22 cellular contexts compared by ENCODE assay signal in the genomic region with DNA sequence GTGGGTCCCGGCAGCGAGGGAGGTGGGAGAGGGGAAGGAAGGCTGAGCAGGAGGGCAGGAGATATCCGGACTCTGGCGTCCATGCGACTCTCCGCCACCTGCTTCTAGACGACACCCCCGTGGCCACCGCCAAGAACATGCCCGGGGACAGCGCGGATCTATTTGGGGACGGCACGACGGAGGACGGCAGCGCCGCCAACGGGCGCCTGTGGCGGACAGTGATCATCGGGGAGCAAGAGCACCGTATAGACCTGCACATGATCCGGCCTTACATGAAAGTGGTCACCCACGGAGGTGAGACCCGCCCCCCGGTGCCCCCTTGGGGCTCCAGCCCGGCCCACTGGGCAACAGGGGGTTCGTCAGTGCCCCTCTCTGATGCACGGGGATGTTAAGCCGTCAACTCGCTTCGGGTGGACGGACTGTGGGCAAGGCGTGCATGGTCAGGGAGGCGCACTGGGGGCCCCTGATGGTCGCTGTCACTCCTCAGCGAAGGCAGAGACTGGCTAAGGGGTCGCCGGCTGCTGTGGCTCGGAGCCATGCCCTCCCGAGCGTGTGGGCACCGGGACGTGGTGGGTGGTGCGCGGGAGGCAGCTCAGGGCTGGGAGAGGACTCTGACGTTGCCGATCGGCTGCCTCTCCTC. TPM values are rescaled to one million over a fixed set of nuclear protein-coding genes. Genes with fewer than 3 reads are reported as not detected.
DNase-seq lines count a peak whose midpoint lies in the region; ATAC-seq and TF ChIP-seq lines count a peak whose summit lies in the region.
"Had no signal": no experiment of that assay in that cellular context is flagged by ENCODE, and none has a peak within 500 bp of the region (broad histone marks: within the 10 kb centered on the region; RNA-seq: fewer than 3 reads in every experiment).

No MANE protein-coding gene starts in this region.

- H4K20me1 ChIP-seq in osteoblast (ENCODE audit: insufficient read depth, low read length), result no peaks in the 10 kb centered on the region

- H3K27ac ChIP-seq in angular gyrus (ENCODE audit: low read depth, low read length) (peak overlapping the region; percentile 20), mesendoderm (ENCODE audit: low read depth, low read length) (no peak overlapping the region), osteoblast (ENCODE audit: low read depth, low read length) (no peak overlapping the region), gastrocnemius medialis (no peak overlapping the region)
- H3K27ac ChIP-seq: 22Rv1, C4-2B had no signal

- no peak overlapping the region for H3K4ac ChIP-seq in mesendoderm (ENCODE audit: low read depth, low read length)

- CTCF ChIA-PET in WTC11 (lab: Charles Lee), result no interaction called here

- H3K18ac ChIP-seq in mesendoderm (ENCODE audit: low read length), result no peak overlapping the region

- H3K27ac Mint-ChIP-seq in WTC11, result no peak overlapping the region
- H3K27ac Mint-ChIP-seq: CD4-positive, CD25-positive, alpha-beta regulatory T cell; CD8-positive, alpha-beta T cell; GM23338; HFFc6 had no signal

- no peaks in the 10 kb centered on the region for H3K27me3 Mint-ChIP-seq in WTC11 (ENCODE audit: low read depth)

- H3K4me2 ChIP-seq in mesendoderm (ENCODE audit: low read length) (no peak overlapping the region), osteoblast (ENCODE audit: insufficient read depth, low read length) (no peak overlapping the region)
- H3K4me2 ChIP-seq: GM23338 had no signal

- ATAC-seq in gastrocnemius medialis (no peak), WTC11 (no peak), HG02970 (IDR thresholded peaks at IDR 0.05; ENCODE audit: low FRiP score, unreplicated experiment) (no peak)
- ATAC-seq: CD8-positive, alpha-beta T cell; GM23338 had no signal

- POLR2A ChIA-PET in WTC11 (lab: Charles Lee), result no interaction called here

- H3K27me3 ChIP-seq in mesendoderm (ENCODE audit: insufficient read depth, low read length, poor library complexity), result no peaks in the 10 kb centered on the region
- H3K27me3 ChIP-seq in osteoblast (ENCODE audit: insufficient read depth, low read length), result no peaks in the 10 kb centered on the region
- no peaks in the 10 kb centered on the region for H3K27me3 ChIP-seq in gastrocnemius medialis

- no CpG with 5 or more reads among the region's 50 CpGs for WGBS in mesendoderm (ENCODE audit: extremely low coverage, insufficient coverage, low lambda C conversion rate)

- no peaks in the 10 kb centered on the region for H3K79me2 ChIP-seq in mesendoderm (ENCODE audit: control insufficient read depth, insufficient read depth, low read length)
- H3K79me2 ChIP-seq in osteoblast (ENCODE audit: insufficient read depth, low read length), result no peaks in the 10 kb centered on the region

- H3K4me1 ChIP-seq in mesendoderm (ENCODE audit: control insufficient read depth, low read depth, low read length) (no peaks in the 10 kb centered on the region), osteoblast (ENCODE audit: insufficient read depth, low read length) (no peaks in the 10 kb centered on the region), gastrocnemius medialis (no peaks in the 10 kb centered on the region)
- H3K4me1 ChIP-seq: Caco-2, HAP-1 had no signal

- no peak overlapping the region for H3K56ac ChIP-seq in mesendoderm (ENCODE audit: low read length)

- no peaks in the 10 kb centered on the region for H3K4me1 Mint-ChIP-seq in WTC11
- H3K4me1 Mint-ChIP-seq: CD4-positive, CD25-positive, alpha-beta regulatory T cell; GM23338 had no signal

- H3K9ac ChIP-seq in mesendoderm (ENCODE audit: low read length), result no peak overlapping the region

- H3K36me3 Mint-ChIP-seq in WTC11, result peaks cover 32% of the 10 kb centered on the region
- H3K36me3 Mint-ChIP-seq: CD4-positive, CD25-positive, alpha-beta regulatory T cell; CD8-positive, alpha-beta T cell had no signal

- H2BK120ac ChIP-seq in mesendoderm (ENCODE audit: low read depth, low read length), result no peak overlapping the region

- no peaks in the 10 kb centered on the region for H3K36me3 ChIP-seq in mesendoderm (ENCODE audit: control insufficient read depth, insufficient read depth, low read length)
- no peaks in the 10 kb centered on the region for H3K36me3 ChIP-seq in osteoblast (ENCODE audit: insufficient read depth, low read length)
- H3K36me3 ChIP-seq in gastrocnemius medialis, result no peaks in the 10 kb centered on the region
- H3K36me3 ChIP-seq: HAP-1 had no signal

- no peaks in the 10 kb centered on the region for H3K79me1 ChIP-seq in mesendoderm (ENCODE audit: low read length)

- no peak overlapping the region for H4K5ac ChIP-seq in mesendoderm (ENCODE audit: low read length)

- no peak overlapping the region for H3K4me3 Mint-ChIP-seq in WTC11
- H3K4me3 Mint-ChIP-seq: CD4-positive, CD25-positive, alpha-beta regulatory T cell; CD8-positive, alpha-beta T cell; GM23338; HFFc6 had no signal

- H4K8ac ChIP-seq in mesendoderm (ENCODE audit: low read depth, low read length), result no peak overlapping the region

- peak overlapping the region; percentile 89 for H3K23ac ChIP-seq in mesendoderm (ENCODE audit: low read length)

- no peak for TF ChIP-seq POLR2A in gastrocnemius medialis (IDR thresholded peaks at IDR 0.05)

- H3K9me3 Mint-ChIP-seq in WTC11, result peaks cover 14% of the 10 kb centered on the region

- no peak overlapping the region for H2BK15ac ChIP-seq in mesendoderm (replicated peaks; ENCODE audit: low read depth)

- no peak overlapping the region for H2BK5ac ChIP-seq in mesendoderm (ENCODE audit: low read length)

- peaks cover 2% of the 10 kb centered on the region for H3K9me3 ChIP-seq in osteoblast (ENCODE audit: low read depth, low read length)
- no peaks in the 10 kb centered on the region for H3K9me3 ChIP-seq in gastrocnemius medialis

- intact Hi-C loops in gastrocnemius medialis (cut with DNase I; ENCODE audit: low total_unique reads), result no loop called here

- DNase-seq in DMS53 (lab: John Stamatoyannopoulos, UW), result peak; percentile 20
- DNase-seq in DMS53 treated with DMSO at 0.1 percent for 48 hours (lab: John Stamatoyannopoulos, UW; ENCODE audit: unreplicated experiment), result no peak
- DNase-seq in mesendoderm, result no peak
- peak; percentile 31 for DNase-seq in osteoblast (ENCODE audit: insufficient read length, low spot score, missing footprints)
- no peak for DNase-seq in gastrocnemius medialis
- no peak for DNase-seq in WTC11 (ENCODE audit: low spot score)
- DNase-seq: Caco-2; CD4-positive, CD25-positive, alpha-beta regulatory T cell; CD8-positive, alpha-beta T cell; DMS153; DMS79 treated with DMSO at 0.1 percent for 48 hours; GF-D8; HFFc6 had no signal

- in situ Hi-C loops in gastrocnemius medialis (cut with MboI; ENCODE audit: low sequenced_read_pairs in 4 of 4), result no loop called here

- no peak overlapping the region for H2AFZ ChIP-seq in osteoblast (ENCODE audit: low read length)
- H2AFZ ChIP-seq: GM23338 had no signal

- H2AK5ac ChIP-seq in mesendoderm (ENCODE audit: low read length), result no peak overlapping the region

- H3K4me3 ChIP-seq in mesendoderm (ENCODE audit: low read length), result no peak overlapping the region
- no peak overlapping the region for H3K4me3 ChIP-seq in osteoblast (ENCODE audit: insufficient read depth, low read length)
- H3K4me3 ChIP-seq in gastrocnemius medialis, result no peak overlapping the region
- H3K4me3 ChIP-seq: GM23338, HAP-1 had no signal

- TF ChIP-seq CTCF in osteoblast (IDR thresholded peaks at IDR 0.05; ENCODE audit: extremely low read depth, low read depth, low read length) (no peak), gastrocnemius medialis (IDR thresholded peaks at IDR 0.05 in 4 of 5, conservative IDR thresholded peaks at IDR 0.05 in 1 of 5) (no peak), WTC11 (IDR thresholded peaks at IDR 0.05) (no peak)

TF ChIP-seq in WTC11, 78 proteins besides CTCF, POLR2A, EP300 and RAD21 (continues in another document):
- TF ChIP-seq, protein P1, sequence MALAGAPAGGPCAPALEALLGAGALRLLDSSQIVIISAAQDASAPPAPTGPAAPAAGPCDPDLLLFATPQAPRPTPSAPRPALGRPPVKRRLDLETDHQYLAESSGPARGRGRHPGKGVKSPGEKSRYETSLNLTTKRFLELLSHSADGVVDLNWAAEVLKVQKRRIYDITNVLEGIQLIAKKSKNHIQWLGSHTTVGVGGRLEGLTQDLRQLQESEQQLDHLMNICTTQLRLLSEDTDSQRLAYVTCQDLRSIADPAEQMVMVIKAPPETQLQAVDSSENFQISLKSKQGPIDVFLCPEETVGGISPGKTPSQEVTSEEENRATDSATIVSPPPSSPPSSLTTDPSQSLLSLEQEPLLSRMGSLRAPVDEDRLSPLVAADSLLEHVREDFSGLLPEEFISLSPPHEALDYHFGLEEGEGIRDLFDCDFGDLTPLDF (CRISPR knock-in tag; IDR thresholded peaks at IDR 0.05), result no peak
- no peak for TF ChIP-seq ZNF219 (CRISPR knock-in tag; IDR thresholded peaks at IDR 0.05; ENCODE audit: borderline replicate concordance)
- no peak for TF ChIP-seq GTF2I (CRISPR knock-in tag; conservative IDR thresholded peaks at IDR 0.05)
- TF ChIP-seq NR2C2 (CRISPR knock-in tag; IDR thresholded peaks at IDR 0.05), result no peak
- TF ChIP-seq MYBL2 (CRISPR knock-in tag; IDR thresholded peaks at IDR 0.05), result no peak
- TF ChIP-seq ZNF416 (CRISPR knock-in tag; IDR thresholded peaks at IDR 0.05), result no peak
- no peak for TF ChIP-seq GRHL2 (CRISPR knock-in tag; IDR thresholded peaks at IDR 0.05; ENCODE audit: insufficient replicate concordance, severe bottlenecking)
- no peak for TF ChIP-seq ZNF232 (CRISPR knock-in tag; IDR thresholded peaks at IDR 0.05)
- TF ChIP-seq TEAD4 (CRISPR knock-in tag; IDR thresholded peaks at IDR 0.05), result no peak
- TF ChIP-seq OVOL2 (CRISPR knock-in tag; IDR thresholded peaks at IDR 0.05; ENCODE audit: borderline replicate concordance), result no peak
- no peak for TF ChIP-seq TCF7 (CRISPR knock-in tag; IDR thresholded peaks at IDR 0.05; ENCODE audit: low read depth)
- TF ChIP-seq JUN (CRISPR knock-in tag; IDR thresholded peaks at IDR 0.05), result no peak
- TF ChIP-seq, protein P2, sequence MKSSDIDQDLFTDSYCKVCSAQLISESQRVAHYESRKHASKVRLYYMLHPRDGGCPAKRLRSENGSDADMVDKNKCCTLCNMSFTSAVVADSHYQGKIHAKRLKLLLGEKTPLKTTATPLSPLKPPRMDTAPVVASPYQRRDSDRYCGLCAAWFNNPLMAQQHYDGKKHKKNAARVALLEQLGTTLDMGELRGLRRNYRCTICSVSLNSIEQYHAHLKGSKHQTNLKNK (CRISPR knock-in tag; IDR thresholded peaks at IDR 0.05), result no peak

RNA-seq across cellular contexts. Expression of a gene that starts 25.1 kb away (rescaled TPM):
- polyA plus RNA-seq in mesendoderm (2013, experiment 1 of 2), result 23.5 TPM
- polyA plus RNA-seq in mesendoderm (2013, experiment 2 of 2), result 22.6 TPM
- total RNA-seq in osteoblast (not detected in 2 replicates), gastrocnemius medialis (100 to 1,000 TPM in 2 of 4 donors, 10 to 100 TPM in 2; 46.3 to 168 (median 106) TPM), WTC11 (2021) (50.4 to 61.9 TPM (median 51.1 TPM) in 3 replicates)
- total RNA-seq: Caco-2; CD4-positive, CD25-positive, alpha-beta regulatory T cell; CD8-positive, alpha-beta T cell; Daoy; H4; HFFc6 had no signal
- polyA plus RNA-seq: BJ; CD4-positive, CD25-positive, alpha-beta regulatory T cell had no signal

RNA-seq across cellular contexts. Expression of a gene that starts 27.3 kb away (rescaled TPM):
- 2.9 TPM for polyA plus RNA-seq in mesendoderm (2013, experiment 1 of 2)
- 3.2 TPM for polyA plus RNA-seq in mesendoderm (2013, experiment 2 of 2)
- total RNA-seq in osteoblast (not detected in 2 replicates), gastrocnemius medialis (not detected), WTC11 (2021) (21.1 to 23.5 TPM (median 21.3 TPM) in 3 replicates)
- total RNA-seq: Caco-2; CD4-positive, CD25-positive, alpha-beta regulatory T cell; CD8-positive, alpha-beta T cell; H4; HFFc6 had no signal
- polyA plus RNA-seq: BJ; CD4-positive, CD25-positive, alpha-beta regulatory T cell had no signal

RNA-seq across cellular contexts. Expression of a gene that starts 38.9 kb away (rescaled TPM):
- 10.2 TPM for polyA plus RNA-seq in mesendoderm (2013, experiment 1 of 2)
- 10.1 TPM for polyA plus RNA-seq in mesendoderm (2013, experiment 2 of 2)
- not detected in 2 replicates for total RNA-seq in osteoblast
- not detected for total RNA-seq in gastrocnemius medialis
- 17.5 to 25.5 TPM (median 22.6 TPM) in 3 replicates for total RNA-seq in WTC11 (2021)
- total RNA-seq: Caco-2; CD4-positive, CD25-positive, alpha-beta regulatory T cell; H4; HFFc6 had no signal

Comparison
In these comparisons a context has a peak if more than half of its experiments do, and no peak if none do; other contexts are left out.
1. DNase-seq: peak in DMS53 (single experiment) and osteoblast (single experiment); none in DMS53 treated with DMSO at 0.1 percent for 48 hours (single experiment), mesendoderm (single experiment), gastrocnemius medialis (0 of 2) and WTC11 (single experiment).
2. RNA of a gene that starts 25.1 kb away (total RNA-seq): 46.3 to 168 TPM in gastrocnemius medialis and 50.4 to 61.9 TPM in WTC11; not detected in osteoblast; every median in the first group is over 10 times any median in the second.
3. RNA of a gene that starts 27.3 kb away (total RNA-seq): 21.1 to 23.5 TPM in WTC11; not detected in osteoblast and not detected in gastrocnemius medialis; every median in the first group is over 10 times any median in the second.
4. RNA of a gene that starts 38.9 kb away (total RNA-seq): 17.5 to 25.5 TPM in WTC11; not detected in osteoblast and not detected in gastrocnemius medialis; every median in the first group is over 10 times any median in the second.